ENCODE assay signal across 11 cellular contexts in the genomic region with DNA sequence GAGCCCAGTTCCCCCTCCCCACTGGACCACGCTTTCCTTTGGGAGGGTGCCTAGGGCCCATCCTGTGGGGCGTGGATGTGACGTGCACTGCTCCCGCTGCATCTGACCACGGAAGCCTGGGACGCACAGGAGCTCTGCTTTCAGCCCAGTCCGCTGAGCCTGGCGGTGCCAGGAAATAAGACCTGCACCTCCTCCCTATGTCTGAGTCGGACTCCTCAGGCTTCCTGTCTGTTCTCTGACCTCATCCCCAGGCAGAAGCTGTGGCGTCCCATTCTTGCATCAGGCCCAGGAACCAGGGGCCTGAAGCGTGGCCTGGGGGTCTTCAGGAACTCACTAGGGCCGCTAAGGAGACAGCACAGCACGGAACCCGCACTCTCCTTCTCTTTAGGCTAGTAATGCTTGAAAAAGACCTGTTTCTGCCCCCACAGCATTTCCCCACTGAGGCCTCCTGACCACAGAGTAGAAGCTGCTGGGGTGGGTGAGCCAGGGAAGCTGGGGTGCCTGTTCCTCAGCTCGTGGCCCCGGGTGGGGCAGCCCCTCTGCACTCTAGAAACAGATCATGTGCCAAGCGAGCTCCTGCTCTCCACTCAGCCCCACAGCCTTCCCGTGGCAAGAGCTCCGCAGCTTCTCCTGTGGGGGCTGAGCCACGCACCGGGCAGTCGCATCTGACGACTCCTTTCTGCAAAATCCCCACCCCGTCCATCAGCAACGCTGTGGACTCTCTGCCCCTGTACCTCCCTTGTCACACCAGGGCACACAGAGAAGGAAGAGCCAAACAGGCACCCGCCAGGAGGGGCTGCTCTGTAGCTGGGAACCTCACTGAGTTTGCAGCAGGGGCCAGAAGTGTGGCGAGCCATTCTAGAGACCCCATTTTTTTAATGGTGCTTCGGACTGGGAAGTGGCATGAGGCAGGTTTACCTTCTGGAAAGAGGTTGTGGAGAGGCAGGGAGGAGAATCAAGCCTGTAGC. TPM values are rescaled to one million over a fixed set of nuclear protein-coding genes. Genes with fewer than 3 reads are reported as not detected.
A peak's percentile ranks its signal among the peaks of the same experiment; 100 is the strongest.
DNase-seq lines count a peak whose midpoint lies in the region; TF ChIP-seq lines count a peak whose summit lies in the region.
"Had no signal": no experiment of that assay in that cellular context is flagged by ENCODE, and none has a peak within 500 bp of the region (broad histone marks: within the 10 kb centered on the region; RNA-seq: fewer than 3 reads in every experiment).

No MANE protein-coding gene starts in this region.

- no peaks in the 10 kb centered on the region for H3K79me2 ChIP-seq in smooth muscle cell (ENCODE audit: low read depth)

- H3K4me1 ChIP-seq in smooth muscle cell (ENCODE audit: low read depth): peaks cover 16% of the 10 kb centered on the region

- CTCF ChIA-PET in activated CD4-positive, alpha-beta T cell treated with anti-CD3 and anti-CD28 coated beads, Interleukin-2, amount 10 ng/mL, durations not matched to agents 7 days and 5 days (lab: Charles Lee): interaction anchor here (1.1 kb wide), 1 partner anchor 187 kb away, joined by 4 read pairs; no protein-coding TSS in a partner anchor

- H3K4me3 ChIP-seq in fibroblast of pulmonary artery (replicated peaks; ENCODE audit: low read depth, low read length): no peak overlapping the region
- no peak overlapping the region for H3K4me3 ChIP-seq in smooth muscle cell

- no peaks in the 10 kb centered on the region for H3K36me3 ChIP-seq in smooth muscle cell (ENCODE audit: low read depth)

- peak overlapping the region; percentile 92 for H3K27ac ChIP-seq in smooth muscle cell (ENCODE audit: low read depth)

- peak overlapping the region; percentile 79 for H2AFZ ChIP-seq in smooth muscle cell (ENCODE audit: low read depth)

- H3K36me3 Mint-ChIP-seq in activated CD4-positive, alpha-beta T cell treated with anti-CD3 and anti-CD28 coated beads, Interleukin-2, amount 10 ng/mL, durations not matched to agents 7 days and 5 days (ENCODE audit: low read depth): no peaks in the 10 kb centered on the region

- H3K9me3 Mint-ChIP-seq in activated CD4-positive, alpha-beta T cell treated with anti-CD3 and anti-CD28 coated beads, Interleukin-2, amount 10 ng/mL, durations not matched to agents 7 days and 5 days: no peaks in the 10 kb centered on the region

- H3K27me3 ChIP-seq in smooth muscle cell (ENCODE audit: low read depth): no peaks in the 10 kb centered on the region

- no peak overlapping the region for H3K4me3 Mint-ChIP-seq in activated CD4-positive, alpha-beta T cell treated with anti-CD3 and anti-CD28 coated beads, Interleukin-2, amount 10 ng/mL, durations not matched to agents 7 days and 5 days

- H3F3A ChIP-seq in smooth muscle cell (ENCODE audit: low read depth): no peaks in the 10 kb centered on the region

- TF ChIP-seq CTCF in fibroblast of pulmonary artery (IDR thresholded peaks at IDR 0.05; ENCODE audit: low read length, missing control alignments) (no peak), smooth muscle cell (IDR thresholded peaks at IDR 0.05; ENCODE audit: borderline replicate concordance, insufficient read depth, poor library complexity, severe bottlenecking) (no peak)

- peaks cover 2% of the 10 kb centered on the region for H3K27me3 Mint-ChIP-seq in activated CD4-positive, alpha-beta T cell treated with anti-CD3 and anti-CD28 coated beads, Interleukin-2, amount 10 ng/mL, durations not matched to agents 7 days and 5 days

- no peaks in the 10 kb centered on the region for H3K9me3 ChIP-seq in smooth muscle cell (replicated peaks; ENCODE audit: low read depth)

- no peak for DNase-seq in activated CD4-positive, alpha-beta T cell treated with anti-CD3 and anti-CD28 coated beads, Interleukin-2, amount 10 ng/mL, durations not matched to agents 7 days and 5 days
- DNase-seq in activated CD4-positive, alpha-beta T cell treated with anti-CD3 and anti-CD28 coated beads, Interleukin-2, amount 50 U/mL, for 4 hours: no peak
- DNase-seq in SKM-1 treated with dmso at 0.1 percent for 144 hours (lab: John Stamatoyannopoulos, UW; ENCODE audit: unreplicated experiment) (peak; percentile 59), fibroblast of pulmonary artery (ENCODE audit: low read depth) (peak; percentile 92), smooth muscle cell (lab: John Stamatoyannopoulos, UW; ENCODE audit: unreplicated experiment) (no peak), NCI-H748 (lab: John Stamatoyannopoulos, UW; ENCODE audit: unreplicated experiment) (no peak), GM19240 (ENCODE audit: insufficient read length, low spot score) (no peak)
- DNase-seq in effector CD8-positive, alpha-beta T cell (lab: John Stamatoyannopoulos, UW): no peak
- DNase-seq: H7; stimulated activated naive CD4-positive, alpha-beta T cell had no signal

- H3K4me2 ChIP-seq in smooth muscle cell: peak overlapping the region; percentile 55

- peaks cover 17% of the 10 kb centered on the region for H3K4me1 Mint-ChIP-seq in activated CD4-positive, alpha-beta T cell treated with anti-CD3 and anti-CD28 coated beads, Interleukin-2, amount 10 ng/mL, durations not matched to agents 7 days and 5 days

- no peaks in the 10 kb centered on the region for H4K20me1 ChIP-seq in smooth muscle cell (ENCODE audit: low read depth)

- WGBS in smooth muscle cell (ENCODE audit: low lambda C conversion rate): 66% methylated on average over 24 of the region's 28 CpGs

- POLR2A ChIA-PET in activated CD4-positive, alpha-beta T cell treated with anti-CD3 and anti-CD28 coated beads, Interleukin-2, amount 10 ng/mL, durations not matched to agents 7 days and 5 days (lab: Charles Lee): no interaction called here

- H3K27ac Mint-ChIP-seq in activated CD4-positive, alpha-beta T cell treated with anti-CD3 and anti-CD28 coated beads, Interleukin-2, amount 10 ng/mL, durations not matched to agents 7 days and 5 days: peak overlapping the region; percentile 7

- H3K9ac ChIP-seq in smooth muscle cell (ENCODE audit: low read depth): peak overlapping the region; percentile 57

RNA-seq across cellular contexts. Expression of a gene that starts 22.6 kb away (rescaled TPM):
- not detected for total RNA-seq in activated CD4-positive, alpha-beta T cell treated with anti-CD3 and anti-CD28 coated beads, Interleukin-2, amount 10 ng/mL, durations not matched to agents 7 days and 5 days
- total RNA-seq in smooth muscle cell: 0.85 and 1.2 TPM in 2 replicates
- 0.10 and 1.1 TPM in 2 replicates for polyA plus RNA-seq in smooth muscle cell
- total RNA-seq: H7 had no signal

RNA-seq across cellular contexts. Expression of a gene that starts 27.2 kb away (rescaled TPM):
- under 1 TPM; 0.25 to 0.83 TPM for total RNA-seq in activated CD4-positive, alpha-beta T cell treated with anti-CD3 and anti-CD28 coated beads, Interleukin-2, amount 10 ng/mL, durations not matched to agents 7 days and 5 days
- total RNA-seq in smooth muscle cell: 4.2 and 5.6 TPM in 2 replicates
- 5.6 and 6.3 TPM in 2 replicates for polyA plus RNA-seq in smooth muscle cell
- total RNA-seq: NCI-H460 had no signal

RNA-seq across cellular contexts. Expression of a gene that starts 54.3 kb away (rescaled TPM):
- not detected for total RNA-seq in activated CD4-positive, alpha-beta T cell treated with anti-CD3 and anti-CD28 coated beads, Interleukin-2, amount 10 ng/mL, durations not matched to agents 7 days and 5 days
- total RNA-seq in smooth muscle cell: not detected in 2 replicates
- 0.10 TPM in 1 of 2 replicates, not detected in the other for polyA plus RNA-seq in smooth muscle cell
- total RNA-seq: H7, NCI-H460 had no signal

RNA-seq across cellular contexts. Expression of a gene that starts 58.1 kb away (rescaled TPM):
- total RNA-seq in activated CD4-positive, alpha-beta T cell treated with anti-CD3 and anti-CD28 coated beads, Interleukin-2, amount 10 ng/mL, durations not matched to agents 7 days and 5 days: under 1 TPM; 0.10 TPM
- total RNA-seq in smooth muscle cell: 5.1 TPM in 2 replicates
- 2.5 and 2.9 TPM in 2 replicates for polyA plus RNA-seq in smooth muscle cell

Comparison
In these comparisons a context has a peak if more than half of its experiments do, and no peak if none do; other contexts are left out.
1. DNase-seq: peak in SKM-1 treated with dmso at 0.1 percent for 144 hours (single experiment) and fibroblast of pulmonary artery (single experiment); none in activated CD4-positive, alpha-beta T cell treated with anti-CD3 and anti-CD28 coated beads, Interleukin-2, amount 10 ng/mL, durations not matched to agents 7 days and 5 days (single experiment), activated CD4-positive, alpha-beta T cell treated with anti-CD3 and anti-CD28 coated beads, Interleukin-2, amount 50 U/mL, for 4 hours (0 of 2), smooth muscle cell (single experiment), NCI-H748 (single experiment), effector CD8-positive, alpha-beta T cell (single experiment) and GM19240 (single experiment).